ENCODE assay signal across 11 cellular contexts in genomic region chr2:239339726-239340654, GRCh38.
DNase-seq lines count a peak whose midpoint lies in the region; ATAC-seq and TF ChIP-seq lines count a peak whose summit lies in the region.
"Had no signal": no experiment of that assay in that cellular context is flagged by ENCODE, and none has a peak within 500 bp of the region (broad histone marks: within the 10 kb centered on the region; RNA-seq: fewer than 3 reads in every experiment).

No MANE protein-coding gene starts in this region.

- no peaks in the 10 kb centered on the region for H3K9me3 ChIP-seq in heart left ventricle

- H3K4me3 Mint-ChIP-seq in activated T-cell treated with anti-CD3 and anti-CD28 coated beads, Interleukin-2, amount 50 U/mL, for 24 hours = no peak overlapping the region
- H3K4me3 Mint-ChIP-seq in type B pancreatic cell = no peak overlapping the region
- H3K4me3 Mint-ChIP-seq: endodermal cell had no signal

- 82 to 90% (median 89%) methylated on average over 6 to 7 of the region's 7 CpGs for WGBS in heart left ventricle, 4 donors

- intact Hi-C loops in heart left ventricle (cut with DNase I) = no loop called here

- no peaks in the 10 kb centered on the region for H3K36me3 ChIP-seq in heart left ventricle

- no peak for DNase-seq in activated T-cell treated with anti-CD3 and anti-CD28 coated beads, Interleukin-2, amount 50 U/mL, for 24 hours
- DNase-seq in activated T-cell treated with anti-CD3 and anti-CD28 coated beads for 4 hours (no peak), type B pancreatic cell (ENCODE audit: extremely low spot score, unreplicated experiment) (no peak), LoVo (ENCODE audit: low spot score) (no peak), heart left ventricle (no peak)
- DNase-seq: endodermal cell, NCI-H1694 treated with DMSO at 0.1 percent for 48 hours, Right ventricle myocardium superior had no signal

- no peaks in the 10 kb centered on the region for H3K9me3 Mint-ChIP-seq in activated T-cell treated with anti-CD3 and anti-CD28 coated beads, Interleukin-2, amount 50 U/mL, for 24 hours
- no peaks in the 10 kb centered on the region for H3K9me3 Mint-ChIP-seq in type B pancreatic cell
- H3K9me3 Mint-ChIP-seq: endodermal cell had no signal

- H3K27ac Mint-ChIP-seq in activated T-cell treated with anti-CD3 and anti-CD28 coated beads, Interleukin-2, amount 50 U/mL, for 24 hours = peak overlapping the region; percentile 80
- H3K27ac Mint-ChIP-seq in type B pancreatic cell = peak overlapping the region; percentile 21
- H3K27ac Mint-ChIP-seq: endodermal cell had no signal

- H3K4me1 Mint-ChIP-seq in activated T-cell treated with anti-CD3 and anti-CD28 coated beads, Interleukin-2, amount 50 U/mL, for 24 hours (ENCODE audit: low read depth) = peaks cover 43% of the 10 kb centered on the region
- H3K4me1 Mint-ChIP-seq in type B pancreatic cell (ENCODE audit: unreplicated experiment) = peaks cover 21% of the 10 kb centered on the region

- H3K27me3 ChIP-seq in heart left ventricle = no peaks in the 10 kb centered on the region

- H3K36me3 Mint-ChIP-seq in activated T-cell treated with anti-CD3 and anti-CD28 coated beads, Interleukin-2, amount 50 U/mL, for 24 hours (ENCODE audit: low read depth) = peaks cover 54% of the 10 kb centered on the region
- peaks cover 21% of the 10 kb centered on the region for H3K36me3 Mint-ChIP-seq in type B pancreatic cell

- peaks cover 0 to 42% (median 13%) of the 10 kb centered on the region in 12 donors for H3K4me1 ChIP-seq in heart left ventricle

- no peak for TF ChIP-seq CTCF in type B pancreatic cell (conservative IDR thresholded peaks at IDR 0.05)
- TF ChIP-seq CTCF in heart left ventricle (IDR thresholded peaks at IDR 0.05) = no peak

- peak overlapping the region; percentile 49 for H3K27ac ChIP-seq in angular gyrus (ENCODE audit: low read depth, low read length)
- H3K27ac ChIP-seq in heart left ventricle = peak overlapping the region in 1 of 12 donors; percentile 92

- TF ChIP-seq POLR2A in heart left ventricle (IDR thresholded peaks at IDR 0.05) = no peak

- peak; percentile 79 for ATAC-seq in HG03097 (IDR thresholded peaks at IDR 0.05; ENCODE audit: low FRiP score, unreplicated experiment)
- no peak for ATAC-seq in heart left ventricle
- ATAC-seq in GM21515 (IDR thresholded peaks at IDR 0.05; ENCODE audit: unreplicated experiment) = no peak

- no peak overlapping the region for H3K4me3 ChIP-seq in heart left ventricle

- H3K27me3 Mint-ChIP-seq in activated T-cell treated with anti-CD3 and anti-CD28 coated beads, Interleukin-2, amount 50 U/mL, for 24 hours = no peaks in the 10 kb centered on the region
- no peaks in the 10 kb centered on the region for H3K27me3 Mint-ChIP-seq in type B pancreatic cell
